ENCODE assay signal across 15 cellular contexts in the genomic region with DNA sequence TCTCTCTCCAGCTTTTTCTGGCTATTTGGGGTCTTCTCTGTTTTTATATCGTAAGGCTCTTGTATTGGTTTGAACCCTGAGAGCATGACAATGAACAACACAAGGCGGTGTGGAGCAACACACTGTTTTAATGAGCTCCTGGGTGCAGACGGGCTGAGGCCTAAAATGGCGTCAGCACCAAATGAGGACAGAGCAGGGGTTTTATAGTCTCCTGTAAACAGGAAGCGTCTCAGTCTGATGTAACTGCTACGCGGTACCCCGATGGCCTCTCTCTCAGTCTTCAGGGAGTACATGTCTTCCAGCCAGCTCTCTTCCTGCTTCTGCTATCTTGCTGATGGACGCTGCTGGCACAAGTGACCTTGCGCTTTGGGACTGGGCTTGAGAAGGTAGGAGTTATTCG.
A peak's percentile ranks its signal among the peaks of the same experiment; 100 is the strongest.
DNase-seq lines count a peak whose midpoint lies in the region; ATAC-seq, FAIRE-seq and TF ChIP-seq lines count a peak whose summit lies in the region.
"Had no signal": no experiment of that assay in that cellular context is flagged by ENCODE, and none has a peak within 500 bp of the region (broad histone marks: within the 10 kb centered on the region; RNA-seq: fewer than 3 reads in every experiment).

No MANE protein-coding gene starts in this region.

- no peak overlapping the region for H3K4me3 Mint-ChIP-seq in GM23338
- H3K4me3 Mint-ChIP-seq: CD4-positive, alpha-beta T cell had no signal

- H3K36me3 Mint-ChIP-seq in GM23338 (ENCODE audit: low read depth), result peaks cover 33% of the 10 kb centered on the region; the same call in 2 of the 3 replicates

- H3K27ac ChIP-seq in GM23338 (ENCODE audit: low read depth) (no peak overlapping the region), K562 (ENCODE audit: extremely low read depth, low read depth, low read length) (peak overlapping the region; percentile 36; the same call in 2 of the 3 replicates), neuronal stem cell (replicated peaks; ENCODE audit: low read length) (no peak overlapping the region), suprapubic skin (no peak overlapping the region)
- H3K27ac ChIP-seq: C4-2B had no signal

- no peaks in the 10 kb centered on the region; the same call in 2 of the 3 replicates for H3K4me1 Mint-ChIP-seq in GM23338

- intact Hi-C loops in K562 (cut with micrococcal nuclease), result no loop called here

- H3K27me3 Mint-ChIP-seq in GM23338 (ENCODE audit: insufficient read depth, low read depth, poor library complexity), result no peaks in the 10 kb centered on the region

- TF ChIP-seq POLR2A in NB4 (IDR thresholded peaks at IDR 0.05; ENCODE audit: extremely low read depth, insufficient read length) (no peak), K562 (conservative IDR thresholded peaks at IDR 0.05) (no peak), suprapubic skin (IDR thresholded peaks at IDR 0.05) (no peak)

- H4K20me1 ChIP-seq in GM23338 (replicated peaks; ENCODE audit: insufficient read depth) (no peaks in the 10 kb centered on the region; the same call in 1 of the 2 replicates), K562 (replicated peaks; ENCODE audit: control insufficient read depth, insufficient read depth, low read length) (no peaks in the 10 kb centered on the region)

- H3K79me2 ChIP-seq in GM23338 (replicated peaks; ENCODE audit: insufficient read depth) (no peaks in the 10 kb centered on the region), K562 (ENCODE audit: control insufficient read depth, insufficient read depth, low read length) (no peaks in the 10 kb centered on the region)

- H3K4me2 ChIP-seq in GM23338 (no peak overlapping the region), K562 (ENCODE audit: insufficient read depth, low read length) (no peak overlapping the region; the same call in 1 of the 2 replicates), neuronal stem cell (ENCODE audit: insufficient read depth, low read length, poor library complexity, severe bottlenecking) (no peak overlapping the region)

- 0 out of 4 replicates have a peak, but pooled peaks of 1 of the 2 experiments have one; percentile 11 for TF ChIP-seq RAD21 in K562 (CRISPR knock-in tag; conservative IDR thresholded peaks at IDR 0.05 in 1 of 2, IDR thresholded peaks at IDR 0.05 in 1 of 2)

- BruUV-seq in K562 (replicated peaks; lab: Mats Ljungman, UMichigan), result no TSS peak

- H3K9ac ChIP-seq in K562 (ENCODE audit: insufficient read depth in 1 of 2, low read depth in 2 of 2, low read length in 2 of 2), result no peak overlapping the region; a peak in 1 of 4 replicates
- no peak overlapping the region for H3K9ac ChIP-seq in neuronal stem cell (ENCODE audit: low read depth, low read length, poor library complexity)

- H2BK15ac ChIP-seq in neuronal stem cell (ENCODE audit: low read length), result no peak overlapping the region

- no peak overlapping the region for H2AK5ac ChIP-seq in neuronal stem cell (ENCODE audit: low read depth, low read length)

- no peaks in the 10 kb centered on the region for H3K79me1 ChIP-seq in neuronal stem cell (ENCODE audit: low read depth, low read length)

- H2BK5ac ChIP-seq in neuronal stem cell (ENCODE audit: low read length), result no peak overlapping the region

- H3K4me3 ChIP-seq in GM23338, result no peak overlapping the region
- H3K4me3 ChIP-seq in NB4 (ENCODE audit: low read depth, low read length), result no peak overlapping the region
- H3K4me3 ChIP-seq in K562, result no peak overlapping the region
- H3K4me3 ChIP-seq in neuronal stem cell (ENCODE audit: low read length in 2 of 2), result no peak overlapping the region
- no peak overlapping the region for H3K4me3 ChIP-seq in suprapubic skin
- H3K4me3 ChIP-seq: GM12878 had no signal

- no peak overlapping the region for H4K8ac ChIP-seq in neuronal stem cell (ENCODE audit: low read depth, low read length)

- CTCF ChIA-PET in K562 (lab: Yijun Ruan, JAX; ENCODE audit: low intra/inter-chr PET ratio), result no interaction called here

- H3K9me3 ChIP-seq in K562 (replicated peaks; ENCODE audit: control insufficient read depth, insufficient read depth, low read depth, low read length), result no peaks in the 10 kb centered on the region
- H3K9me3 ChIP-seq in neuronal stem cell (replicated peaks in 1 of 2; ENCODE audit: control insufficient read depth in 2 of 2, insufficient read depth in 1 of 2, low read depth in 1 of 2, low read length in 2 of 2), result no peaks in the 10 kb centered on the region
- H3K9me3 ChIP-seq in suprapubic skin, result peaks cover 5% of the 10 kb centered on the region

- H3K27me3 ChIP-seq in GM23338 (ENCODE audit: insufficient read depth), result no peaks in the 10 kb centered on the region
- no peaks in the 10 kb centered on the region for H3K27me3 ChIP-seq in K562 (ENCODE audit: control insufficient read depth in 2 of 2, insufficient read depth in 2 of 2, low read length in 2 of 2)
- H3K27me3 ChIP-seq in neuronal stem cell (ENCODE audit: control insufficient read depth in 3 of 3, insufficient read depth in 3 of 3, low read depth in 1 of 3, low read length in 3 of 3), result no peaks in the 10 kb centered on the region
- no peaks in the 10 kb centered on the region for H3K27me3 ChIP-seq in suprapubic skin

- H3K36me3 ChIP-seq in GM23338 (ENCODE audit: insufficient read depth), result peaks cover 7% of the 10 kb centered on the region
- H3K36me3 ChIP-seq in K562 (ENCODE audit: control insufficient read depth, insufficient read depth, low read length), result no peaks in the 10 kb centered on the region
- no peaks in the 10 kb centered on the region for H3K36me3 ChIP-seq in neuronal stem cell (replicated peaks in 1 of 2; ENCODE audit: control insufficient read depth in 2 of 2, insufficient read depth in 2 of 2, low read length in 2 of 2)
- no peaks in the 10 kb centered on the region for H3K36me3 ChIP-seq in suprapubic skin

- ATAC-seq in GM23338 (no peak), K562 (peak; percentile 9; the same call in 2 of the 3 replicates), GM21619 (IDR thresholded peaks at IDR 0.05; ENCODE audit: unreplicated experiment) (no peak)
- ATAC-seq: GM12878 had no signal

- TF ChIP-seq CTCF in GM23338 (conservative IDR thresholded peaks at IDR 0.05; ENCODE audit: low read depth in 2 of 2) (no peak), NB4 (IDR thresholded peaks at IDR 0.05; ENCODE audit: low read depth, low read length) (no peak), K562 (IDR thresholded peaks at IDR 0.05 in 2 of 3, conservative IDR thresholded peaks at IDR 0.05 in 1 of 3; ENCODE audit: insufficient read depth in 2 of 3, low read depth in 1 of 3, low read length in 3 of 3) (no peak), suprapubic skin (IDR thresholded peaks at IDR 0.05) (no peak)

- peak overlapping the region; percentile 49; the same call in 1 of the 2 replicates for H2AFZ ChIP-seq in GM23338
- peak overlapping the region; percentile 96 for H2AFZ ChIP-seq in K562 (ENCODE audit: low read depth, low read length)
- peak overlapping the region; percentile 6 for H2AFZ ChIP-seq in neuronal stem cell (ENCODE audit: low read length)

- TF ChIP-seq EP300 in K562 (IDR thresholded peaks at IDR 0.05; ENCODE audit: low read length), result no peak
- no peak for TF ChIP-seq EP300 in suprapubic skin (IDR thresholded peaks at IDR 0.05)

- H3K9me1 ChIP-seq in K562 (ENCODE audit: control insufficient read depth, insufficient read depth, low read length), result no peaks in the 10 kb centered on the region

- no peak overlapping the region for H2BK12ac ChIP-seq in neuronal stem cell (ENCODE audit: low read length)

- H3K14ac ChIP-seq in neuronal stem cell (ENCODE audit: low read length), result no peak overlapping the region

- 63% methylated on average over 11 of the region's 11 CpGs for WGBS in K562 (ENCODE audit: insufficient coverage, low coverage, missing lambda C conversion rate)
- no CpG with 5 or more reads among the region's 11 CpGs for WGBS in neuronal stem cell (ENCODE audit: extremely low coverage in 2 of 2, insufficient read length in 2 of 2, insufficient replicate concordance in 1 of 2), 2 donors
- WGBS in suprapubic skin, result 90% methylated on average over 11 of the region's 11 CpGs

- H3K18ac ChIP-seq in neuronal stem cell (ENCODE audit: low read length), result no peak overlapping the region

- peaks cover 41% of the 10 kb centered on the region for H3K9me3 Mint-ChIP-seq in GM23338
- H3K9me3 Mint-ChIP-seq: CD4-positive, alpha-beta T cell had no signal

- in situ Hi-C loops in K562 (cut with MboI), result no loop called here

- POLR2A ChIA-PET in K562 (lab: Yijun Ruan, JAX), result interaction anchor here (0.6 to 3.4 kb wide), 4 partner anchors 10 to 248 kb away, joined by 4 to 23 read pairs (median 9); no protein-coding TSS in a partner anchor

- H3K27ac Mint-ChIP-seq in GM23338, result no peak overlapping the region
- H3K27ac Mint-ChIP-seq: CD4-positive, alpha-beta T cell had no signal

- H3K4ac ChIP-seq in neuronal stem cell (ENCODE audit: low read length), result no peak overlapping the region

- no peak overlapping the region for H2BK120ac ChIP-seq in neuronal stem cell (ENCODE audit: low read depth, low read length)

- H3K4me1 ChIP-seq in GM23338 (ENCODE audit: insufficient read depth), result no peaks in the 10 kb centered on the region
- peaks cover 7 to 23% of the 10 kb centered on the region in 2 experiments; a peak in 4 of 5 replicates for H3K4me1 ChIP-seq in K562 (replicated peaks in 1 of 2; ENCODE audit: control insufficient read depth in 2 of 2, insufficient read depth in 2 of 2, low read length in 2 of 2)
- H3K4me1 ChIP-seq in neuronal stem cell (ENCODE audit: control insufficient read depth in 2 of 2, insufficient read depth in 1 of 2, low read depth in 1 of 2, low read length in 2 of 2), result no peaks in the 10 kb centered on the region
- peaks cover 4% of the 10 kb centered on the region for H3K4me1 ChIP-seq in suprapubic skin

- no peaks in the 10 kb centered on the region for H3F3A ChIP-seq in GM23338 (replicated peaks; ENCODE audit: low read depth)

- H4K91ac ChIP-seq in neuronal stem cell (ENCODE audit: low read depth, low read length, poor library complexity), result no peak overlapping the region

- H3K9me2 ChIP-seq in GM23338 (ENCODE audit: insufficient read depth), result 0 out of 2 replicates have a peak, but pooled peaks cover 5% of the 10 kb centered on the region

- FAIRE-seq in K562 (lab: Jason Lieb, UNC), result no peak
- FAIRE-seq: GM12878, H54 had no signal

- H3K23ac ChIP-seq in neuronal stem cell (ENCODE audit: low read depth, low read length, poor library complexity), result no peak overlapping the region

- DNase-seq in GM23338 (ENCODE audit: low spot score) (no peak), NB4 (ENCODE audit: low read depth) (peak; percentile 53), K562 (ENCODE audit: extremely low read depth in 1 of 4, low spot score in 3 of 4) (peak in 1 of 4 experiments; percentile 47), neuronal stem cell (ENCODE audit: low spot score) (no peak), AG08396 (ENCODE audit: low spot score) (no peak), suprapubic skin (ENCODE audit: low spot score in 2 of 2) (no peak)
- DNase-seq: CD4-positive, alpha-beta T cell; DMS153; DMS79 treated with DMSO at 0.1 percent for 48 hours; EL; HCEC 1CT had no signal

TF ChIP-seq in K562, 482 proteins besides CTCF, POLR2A, EP300 and RAD21 (continues in another document):
- TF ChIP-seq ZNF699 (CRISPR knock-in tag; IDR thresholded peaks at IDR 0.05; ENCODE audit: insufficient replicate concordance) (no peak), ZNF12 (CRISPR knock-in tag; IDR thresholded peaks at IDR 0.05) (no peak)

Comparison
In these comparisons a context has a peak if more than half of its experiments do, and no peak if none do; other contexts are left out.
1. H2AFZ ChIP-seq: peak in every context shown above with its lines; median percentile 96 in K562; 49 in GM23338; 6 in neuronal stem cell.